ENCODE assay signal across 8 cellular contexts in the genomic region with DNA sequence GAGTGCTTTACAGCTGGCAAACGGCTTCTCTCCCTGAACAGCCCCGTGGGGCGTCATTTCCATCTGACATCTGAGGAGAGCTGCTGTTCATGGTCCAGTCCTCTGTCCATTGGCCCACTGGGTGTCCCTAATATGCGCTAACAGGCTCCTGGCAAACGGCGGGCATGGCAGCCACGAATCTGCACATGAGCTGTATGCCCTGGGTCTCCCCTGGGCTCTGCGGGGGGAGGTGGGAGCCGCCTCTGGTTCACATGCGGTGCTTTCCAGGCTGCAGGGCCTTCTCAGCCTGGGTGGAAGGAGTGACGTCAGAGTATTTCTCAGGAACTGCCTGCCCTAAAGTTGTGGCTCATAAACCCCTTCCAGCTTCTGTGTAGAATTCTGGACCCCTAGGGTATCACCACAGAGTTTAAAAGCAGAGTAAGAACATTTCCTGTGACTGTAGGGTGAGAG.
A peak's percentile ranks its signal among the peaks of the same experiment; 100 is the strongest.
DNase-seq lines count a peak whose midpoint lies in the region; ATAC-seq and TF ChIP-seq lines count a peak whose summit lies in the region.

No MANE protein-coding gene starts in this region.

- intact Hi-C loops in Panc1 (cut with micrococcal nuclease; ENCODE audit: unreplicated experiment) = no loop called here

- H3K4me3 ChIP-seq in Panc1 (ENCODE audit: low read depth in 2 of 2, low read length in 2 of 2) = peak overlapping the region in 1 of 2 experiments; percentile 11; a peak in 1 of 4 replicates

- TF ChIP-seq CTCF in Panc1 (IDR thresholded peaks at IDR 0.05) = no peak

- in situ Hi-C loops in Panc1 (cut with HindIII; ENCODE audit: low pct_unique_long_range_greater_than_20kb, low sequenced_read_pairs) = no loop called here

- ATAC-seq in Panc1 = peak; percentile 30
- ATAC-seq in HG03025 (IDR thresholded peaks at IDR 0.05; ENCODE audit: low FRiP score, unreplicated experiment) = no peak

- no peaks in the 10 kb centered on the region for H3K27me3 ChIP-seq in Panc1 (ENCODE audit: control insufficient read depth, insufficient read depth, low read length)

- H3K4me1 ChIP-seq in Panc1 (ENCODE audit: control insufficient read depth, insufficient read depth, low read length) = peaks cover 94% of the 10 kb centered on the region

- no TSS peak for BruUV-seq in Panc1 (replicated peaks; lab: Mats Ljungman, UMichigan)

- CTCF ChIA-PET in Panc1 (lab: Charles Lee) = no interaction called here

- H3K27ac ChIP-seq in Panc1 (ENCODE audit: low read length) = peak overlapping the region; percentile 81

- H3K36me3 ChIP-seq in Panc1 (ENCODE audit: control insufficient read depth, insufficient read depth, low read length) = no peaks in the 10 kb centered on the region

- POLR2A ChIA-PET in Panc1 (lab: Charles Lee) = no interaction called here

- DNase-seq in NOMO-1 treated with DMSO at 0.1 percent for 48 hours (lab: John Stamatoyannopoulos, UW; ENCODE audit: unreplicated experiment) = peak; percentile 35
- DNase-seq in NOMO-1 treated with dmso at 0.1 percent for 144 hours (lab: John Stamatoyannopoulos, UW; ENCODE audit: unreplicated experiment) = no peak
- no peak for DNase-seq in Panc1 (ENCODE audit: low read depth, low spot score)
- peak; percentile 82 for DNase-seq in activated naive CD4-positive, alpha-beta T cell treated with Interleukin-2 at 50 U/mL for 16 hours
- DNase-seq in iris pigment epithelial cell (ENCODE audit: low read depth) = peak; percentile 76
- DNase-seq in stimulated activated CD4-positive, alpha-beta T cell treated with anti-CD3 and anti-CD28 coated beads, Interleukin-2, amount 100 ng/mL, for 4 hours (ENCODE audit: low read depth) = peak; percentile 84
- DNase-seq in NCI-H1105 (lab: John Stamatoyannopoulos, UW) = no peak

- no peaks in the 10 kb centered on the region for H3K9me3 ChIP-seq in Panc1 (ENCODE audit: control insufficient read depth, insufficient read depth, low read depth, low read length)

Comparison
In these comparisons a context has a peak if more than half of its experiments do, and no peak if none do; other contexts are left out.
1. DNase-seq: peak in NOMO-1 treated with DMSO at 0.1 percent for 48 hours (single experiment), activated naive CD4-positive, alpha-beta T cell treated with Interleukin-2 at 50 U/mL for 16 hours (single experiment), iris pigment epithelial cell (single experiment) and stimulated activated CD4-positive, alpha-beta T cell treated with anti-CD3 and anti-CD28 coated beads, Interleukin-2, amount 100 ng/mL, for 4 hours (single experiment); none in NOMO-1 treated with dmso at 0.1 percent for 144 hours (single experiment), Panc1 (single experiment) and NCI-H1105 (single experiment).